Comparison of ENCODE assay signal across 16 cellular contexts in genomic region chr19:51440052-51440451, GRCh38. TPM values are rescaled to one million over a fixed set of nuclear protein-coding genes. Genes with fewer than 3 reads are reported as not detected.
"Had no signal": no experiment of that assay in that cellular context is flagged by ENCODE, and none has a peak within 500 bp of the region (broad histone marks: within the 10 kb centered on the region; RNA-seq: fewer than 3 reads in every experiment).

No MANE protein-coding gene starts in this region.

- H3K36me3 Mint-ChIP-seq: WTC11 had no signal

- H3K27me3 ChIP-seq: adrenal gland had no signal

- H3K27ac Mint-ChIP-seq: WTC11 had no signal

- H3K9me3 Mint-ChIP-seq: WTC11 had no signal

- DNase-seq: adrenal gland; effector CD4-positive, alpha-beta T cell; gastrocnemius medialis; kidney glomerular epithelial cell; mesendoderm; retina had no signal

- ATAC-seq: gastrocnemius medialis, WTC11 had no signal

- H3K27ac ChIP-seq: adrenal gland, coronary artery, epithelial cell of prostate, gastrocnemius medialis, SK-N-MC, tibial nerve had no signal

- H3K4me3 Mint-ChIP-seq: WTC11 had no signal

- H3K4me3 ChIP-seq: adrenal gland, coronary artery, gastrocnemius medialis, SK-N-MC, tibial nerve had no signal

- H3K4me1 ChIP-seq: adrenal gland, gastrocnemius medialis, tibial nerve had no signal

RNA-seq across cellular contexts. Expression of gene SIGLEC8, which starts 18.2 kb away (rescaled TPM):
- total RNA-seq: cardiac septum; T-helper 1 cell treated with Interleukin-12 subunit alpha and Interleukin-12 subunit beta and Interleukin-4 antibody, amounts not matched to agents 30 ng/mL and 1 ng/mL, for 36 hours; WTC11 had no signal

RNA-seq across cellular contexts. Expression of gene SIGLEC10, which starts 22.6 kb away (rescaled TPM):
- total RNA-seq: WTC11 had no signal

RNA-seq across cellular contexts. Expression of gene CEACAM18, which starts 38.3 kb away (rescaled TPM):
- total RNA-seq: adrenal gland; cardiac septum; gastrocnemius medialis; liver; skeletal muscle tissue; subcutaneous adipose tissue; T-helper 1 cell treated with Interleukin-12 subunit alpha and Interleukin-12 subunit beta and Interleukin-4 antibody, amounts not matched to agents 30 ng/mL and 1 ng/mL, for 36 hours; tibial nerve; WTC11 had no signal
- polyA plus RNA-seq: adrenal gland, liver had no signal

RNA-seq across cellular contexts. Expression of gene C19orf84, which starts 49.7 kb away (rescaled TPM):
- total RNA-seq: cardiac septum, gastrocnemius medialis, skeletal muscle tissue, subcutaneous adipose tissue had no signal
- polyA plus RNA-seq: liver had no signal

RNA-seq across cellular contexts. Expression of gene LIM2, which starts 52.3 kb away (rescaled TPM):
- total RNA-seq: adrenal gland; cardiac septum; gastrocnemius medialis; liver; skeletal muscle tissue; subcutaneous adipose tissue; T-helper 1 cell treated with Interleukin-12 subunit alpha and Interleukin-12 subunit beta and Interleukin-4 antibody, amounts not matched to agents 30 ng/mL and 1 ng/mL, for 36 hours; tibial nerve; WTC11 had no signal
- polyA plus RNA-seq: adrenal gland, liver had no signal
